Comparison of ENCODE assay signal across 11 cellular contexts in genomic region chr15:90213123-90213817, GRCh38. TPM values are rescaled to one million over a fixed set of nuclear protein-coding genes. Genes with fewer than 3 reads are reported as not detected.
A peak's percentile ranks its signal among the peaks of the same experiment; 100 is the strongest.
DNase-seq lines count a peak whose midpoint lies in the region; ATAC-seq and TF ChIP-seq lines count a peak whose summit lies in the region.
"Had no signal": no experiment of that assay in that cellular context is flagged by ENCODE, and none has a peak within 500 bp of the region (broad histone marks: within the 10 kb centered on the region; RNA-seq: fewer than 3 reads in every experiment).

No MANE protein-coding gene starts in this region.

- H3K9me3 Mint-ChIP-seq in chondrocyte (ENCODE audit: low read depth) (no peaks in the 10 kb centered on the region), nephron progenitor cell (no peaks in the 10 kb centered on the region)

- in situ Hi-C loops in gastrocnemius medialis (cut with MboI; ENCODE audit: low sequenced_read_pairs in 4 of 4) = loop anchor here in 2 of 4 donors (5.0 to 25.0 kb wide), 2 partner anchors 46 to 301 kb away; partner anchors contain the start of gene ARPIN (in 1 of the 2)

- H3K27me3 ChIP-seq in gastrocnemius medialis = no peaks in the 10 kb centered on the region

- peaks cover 4% of the 10 kb centered on the region for H3K36me3 Mint-ChIP-seq in chondrocyte (ENCODE audit: low read depth)
- peaks cover 38% of the 10 kb centered on the region for H3K36me3 Mint-ChIP-seq in nephron progenitor cell (ENCODE audit: low read depth)

- TF ChIP-seq POLR2A in gastrocnemius medialis (IDR thresholded peaks at IDR 0.05) = no peak

- no peaks in the 10 kb centered on the region for H3K36me3 ChIP-seq in gastrocnemius medialis

- no peaks in the 10 kb centered on the region for H3K4me1 ChIP-seq in gastrocnemius medialis

- peak; percentile 37 for ATAC-seq in HG03439 (IDR thresholded peaks at IDR 0.05; ENCODE audit: unreplicated experiment)
- no peak for ATAC-seq in gastrocnemius medialis

- intact Hi-C loops in gastrocnemius medialis (cut with DNase I; ENCODE audit: low total_unique reads) = no loop called here

- H3K9me3 ChIP-seq in gastrocnemius medialis = no peaks in the 10 kb centered on the region

- no peak for DNase-seq in chondrocyte (ENCODE audit: low spot score)
- no peak for DNase-seq in nephron progenitor cell
- DNase-seq in gastrocnemius medialis = no peak
- DNase-seq in DMS114 treated with DMSO at 0.1 percent for 48 hours (lab: John Stamatoyannopoulos, UW; ENCODE audit: unreplicated experiment) = no peak
- DNase-seq in RKO (ENCODE audit: low spot score) = no peak
- no peak for DNase-seq in DMS153 treated with DMSO at 0.1 percent for 48 hours (lab: John Stamatoyannopoulos, UW; ENCODE audit: unreplicated experiment)
- DNase-seq: KBM-7; midbrain; stimulated activated CD4-positive, alpha-beta T cell treated with anti-CD3 and anti-CD28 coated beads, Interleukin-2, amount 100 ng/mL, for 48 hours had no signal

- peak overlapping the region; percentile 40 for H3K27ac ChIP-seq in C4-2B
- H3K27ac ChIP-seq in gastrocnemius medialis = no peak overlapping the region

- no peak overlapping the region for H3K4me3 ChIP-seq in gastrocnemius medialis

- H3K4me1 Mint-ChIP-seq in chondrocyte (ENCODE audit: low read depth) (peaks cover 7% of the 10 kb centered on the region), nephron progenitor cell (peaks cover 35% of the 10 kb centered on the region)

- H3K27me3 Mint-ChIP-seq in chondrocyte (ENCODE audit: low read depth) (no peaks in the 10 kb centered on the region), nephron progenitor cell (ENCODE audit: low read depth, poor library complexity) (no peaks in the 10 kb centered on the region)

- H3K4me3 Mint-ChIP-seq in chondrocyte (ENCODE audit: unreplicated experiment) (no peak overlapping the region), nephron progenitor cell (no peak overlapping the region)

- peak overlapping the region; percentile 45 for H3K27ac Mint-ChIP-seq in chondrocyte (ENCODE audit: unreplicated experiment)
- H3K27ac Mint-ChIP-seq in nephron progenitor cell = peak overlapping the region; percentile 71

- TF ChIP-seq CTCF in C4-2B (conservative IDR thresholded peaks at IDR 0.05) = no peak
- no peak for TF ChIP-seq CTCF in chondrocyte (IDR thresholded peaks at IDR 0.05)
- TF ChIP-seq CTCF in nephron progenitor cell (IDR thresholded peaks at IDR 0.05) = no peak
- no peak for TF ChIP-seq CTCF in gastrocnemius medialis (IDR thresholded peaks at IDR 0.05 in 4 of 5, conservative IDR thresholded peaks at IDR 0.05 in 1 of 5)

RNA-seq across cellular contexts. Expression of gene SEMA4B, which starts 12.1 kb away (rescaled TPM):
- total RNA-seq in chondrocyte = 6.7 to 10.5 TPM (median 9.2 TPM) in 3 replicates
- 10 to 100 TPM in 1 of 4 donors, 1 to 10 TPM in 3; 2.1 to 12.1 (median 6.4) TPM for total RNA-seq in gastrocnemius medialis

RNA-seq across cellular contexts. Expression of gene CIB1, which starts 20.5 kb away (rescaled TPM):
- total RNA-seq in chondrocyte = 40.2 to 42.4 TPM (median 40.9 TPM) in 3 replicates
- total RNA-seq in gastrocnemius medialis = 10 to 100 TPM; 15.5 to 43.4 (median 30.7) TPM

RNA-seq across cellular contexts. Expression of gene GDPGP1, which starts 20.7 kb away (rescaled TPM):
- 4.8 to 5.8 TPM (median 5.5 TPM) in 3 replicates for total RNA-seq in chondrocyte
- total RNA-seq in gastrocnemius medialis = 1 to 10 TPM; 1.8 to 6.9 (median 4.3) TPM

RNA-seq across cellular contexts. Expression of gene TTLL13, which starts 36.1 kb away (rescaled TPM):
- total RNA-seq in chondrocyte (0.69 TPM in 1 of 3 replicates, not detected in the others), gastrocnemius medialis (not detected)

RNA-seq across cellular contexts. Expression of gene NGRN, which starts 52.2 kb away (rescaled TPM):
- total RNA-seq in chondrocyte (87.3 to 116 TPM (median 94.0 TPM) in 3 replicates), gastrocnemius medialis (100 to 1,000 TPM; 160 to 323 (median 274) TPM)
